ENCODE assay signal across 8 cellular contexts in genomic region chr7:95435422-95435780, GRCh38. TPM values are rescaled to one million over a fixed set of nuclear protein-coding genes. Genes with fewer than 3 reads are reported as not detected.
A peak's percentile ranks its signal among the peaks of the same experiment; 100 is the strongest.
DNase-seq lines count a peak whose midpoint lies in the region; ATAC-seq and TF ChIP-seq lines count a peak whose summit lies in the region.

No MANE protein-coding gene starts in this region.

- ATAC-seq in HG03196 (IDR thresholded peaks at IDR 0.05; ENCODE audit: unreplicated experiment) = no peak

- no peak for TF ChIP-seq CTCF in Caco-2 (IDR thresholded peaks at IDR 0.05; ENCODE audit: insufficient read depth in 1 of 2, low read depth in 1 of 2, low read length in 1 of 2, severe bottlenecking in 1 of 2, unreplicated experiment in 1 of 2)
- TF ChIP-seq CTCF in fibroblast of mammary gland (conservative IDR thresholded peaks at IDR 0.05; ENCODE audit: control insufficient read depth, insufficient read depth, low read depth, low read length) = no peak
- TF ChIP-seq CTCF in progenitor cell of endocrine pancreas (IDR thresholded peaks at IDR 0.05; ENCODE audit: unreplicated experiment) = no peak

- no peaks in the 10 kb centered on the region for H3K9me3 Mint-ChIP-seq in Caco-2 (ENCODE audit: unreplicated experiment)
- H3K9me3 Mint-ChIP-seq in progenitor cell of endocrine pancreas (ENCODE audit: low read depth) = no peaks in the 10 kb centered on the region

- H3K4me1 ChIP-seq in Caco-2 (peaks cover 52% of the 10 kb centered on the region), SJSA1 (replicated peaks) (peaks cover 14% of the 10 kb centered on the region)

- H3K27ac Mint-ChIP-seq in Caco-2 (ENCODE audit: unreplicated experiment) (peak overlapping the region; percentile 95), progenitor cell of endocrine pancreas (peak overlapping the region; percentile 99)

- POLR2A ChIA-PET in Caco-2 (lab: Charles Lee) = interaction anchor here (0.5 to 2.9 kb wide), 4 partner anchors 26 to 780 kb away, joined by 3 to 12 read pairs (median 6); partner anchors contain the start of genes PON3 and SGCE

- peak overlapping the region; percentile 79 for H3K27ac ChIP-seq in SJSA1

- intact Hi-C loops in Caco-2 (cut with micrococcal nuclease; ENCODE audit: unreplicated experiment) = loop anchor here (1.0 kb wide), 1 partner anchor 43 kb away; no protein-coding TSS in a partner anchor

- CTCF ChIA-PET in Caco-2 (lab: Charles Lee) = interaction anchor here (0.6 to 1.6 kb wide), 3 partner anchors 39 to 255 kb away, joined by 3 to 13 read pairs (median 4); partner anchors contain the start of gene PON3

- TSS peak; percentile 93 for BruUV-seq in Caco-2 (replicated peaks; lab: Mats Ljungman, UMichigan)

- H3K4me3 Mint-ChIP-seq in Caco-2 (ENCODE audit: unreplicated experiment) (peak overlapping the region; percentile 91), progenitor cell of endocrine pancreas (ENCODE audit: low read depth) (peak overlapping the region; percentile 84)

- H3K27me3 ChIP-seq in Caco-2 (replicated peaks; ENCODE audit: control insufficient read depth, insufficient read depth, low read length) (no peaks in the 10 kb centered on the region), SJSA1 (replicated peaks) (no peaks in the 10 kb centered on the region)

- DNase-seq in Caco-2 (no peak), SJSA1 (ENCODE audit: low read depth in 1 of 2, low spot score in 2 of 2) (no peak), fibroblast of mammary gland (ENCODE audit: low read depth) (no peak), progenitor cell of endocrine pancreas (ENCODE audit: low spot score, unreplicated experiment) (no peak), T1000 (lab: John Stamatoyannopoulos, UW) (no peak), RKO (ENCODE audit: low spot score) (no peak)
- no peak for DNase-seq in activated effector memory CD4-positive, alpha-beta T cell treated with Interleukin-2 at 50 U/mL for 16 hours

- peaks cover 25% of the 10 kb centered on the region for H3K36me3 Mint-ChIP-seq in Caco-2 (ENCODE audit: insufficient read depth, unreplicated experiment)
- H3K36me3 Mint-ChIP-seq in progenitor cell of endocrine pancreas (ENCODE audit: insufficient read depth) = peaks cover 12% of the 10 kb centered on the region

- no peaks in the 10 kb centered on the region for H3K36me3 ChIP-seq in Caco-2 (ENCODE audit: control insufficient read depth, insufficient read depth, low read length)
- H3K36me3 ChIP-seq in SJSA1 = 0 out of 2 replicates have a peak, but pooled peaks cover 3% of the 10 kb centered on the region

- H3K27me3 Mint-ChIP-seq in Caco-2 (ENCODE audit: insufficient read depth, unreplicated experiment) = no peaks in the 10 kb centered on the region
- H3K27me3 Mint-ChIP-seq in progenitor cell of endocrine pancreas = no peaks in the 10 kb centered on the region

- H3K4me3 ChIP-seq in Caco-2 (ENCODE audit: low read depth, low read length) (peak overlapping the region; percentile 89), SJSA1 (peak overlapping the region; percentile 76), fibroblast of mammary gland (ENCODE audit: control insufficient read depth, low read depth, low read length) (peak overlapping the region; percentile 63)

- H3K4me1 Mint-ChIP-seq in Caco-2 (ENCODE audit: low read depth, unreplicated experiment) (peaks cover 17% of the 10 kb centered on the region), progenitor cell of endocrine pancreas (ENCODE audit: low read depth) (peaks cover 24% of the 10 kb centered on the region)

- H3K9me3 ChIP-seq in Caco-2 = no peaks in the 10 kb centered on the region
- H3K9me3 ChIP-seq in SJSA1 (replicated peaks) = no peaks in the 10 kb centered on the region

RNA-seq across cellular contexts. Expression of gene PON2, which starts 0.6 kb away (rescaled TPM):
- total RNA-seq in Caco-2 (2022) (140 and 141 TPM in 2 replicates), progenitor cell of endocrine pancreas (145 and 157 TPM in 2 replicates)
- 93.8 and 136 TPM in 2 replicates for total RNA-seq in SJSA1 (2014; rRNA removed; shearing (Covaris generic))

RNA-seq across cellular contexts. Expression of gene PON3, which starts 39.2 kb away (rescaled TPM):
- total RNA-seq in Caco-2 (2022) (13.4 and 15.0 TPM in 2 replicates), progenitor cell of endocrine pancreas (0.14 TPM in 1 of 2 replicates, not detected in the other)
- total RNA-seq in SJSA1 (2014; rRNA removed; shearing (Covaris generic)) = not detected in 2 replicates

RNA-seq across cellular contexts. Expression of gene ASB4, which starts 50.3 kb away (rescaled TPM):
- total RNA-seq in Caco-2 (2022) (not detected in 2 replicates), progenitor cell of endocrine pancreas (0.27 TPM in 1 of 2 replicates, not detected in the other)
- not detected in 2 replicates for total RNA-seq in SJSA1 (2014; rRNA removed; shearing (Covaris generic))

Comparison
In these comparisons a context has a peak if more than half of its experiments do, and no peak if none do; other contexts are left out.
1. RNA of gene PON3, which starts 39.2 kb away (total RNA-seq): 13.4 to 15.0 TPM in Caco-2; 0.14 TPM in progenitor cell of endocrine pancreas and not detected in SJSA1; every median in the first group is over 10 times any median in the second.
2. Peak in every context shown above with its lines, with median percentiles within 50 percentile points of each other: H3K4me3 ChIP-seq.